20 cellular contexts compared by ENCODE assay signal in genomic region chr5:149177911-149178565, GRCh38. TPM values are rescaled to one million over a fixed set of nuclear protein-coding genes. Genes with fewer than 3 reads are reported as not detected.
A peak's percentile ranks its signal among the peaks of the same experiment; 100 is the strongest.
DNase-seq lines count a peak whose midpoint lies in the region; ATAC-seq, FAIRE-seq and TF ChIP-seq lines count a peak whose summit lies in the region.
"Had no signal": no experiment of that assay in that cellular context is flagged by ENCODE, and none has a peak within 500 bp of the region (broad histone marks: within the 10 kb centered on the region; RNA-seq: fewer than 3 reads in every experiment).

No MANE protein-coding gene starts in this region.

- no peaks in the 10 kb centered on the region for H3K23me2 ChIP-seq in H1 (ENCODE audit: low read depth, low read length)

- no peak overlapping the region for H2BK120ac ChIP-seq in H1 (replicated peaks; ENCODE audit: low read depth, low read length)

- WGBS in H1 (ENCODE audit: extremely low coverage in 1 of 2, insufficient coverage in 1 of 2, insufficient read length in 1 of 2, insufficient replicate concordance in 2 of 2, low coverage in 1 of 2, low lambda C conversion rate in 2 of 2, missing lambda C conversion rate in 1 of 2), 2 experiments = 73% methylated on average over 8 of the region's 8 CpGs; no CpG with 5 or more reads in 1 of the 2 experiments

- peak; percentile 70 for DNase-seq in DMS 273 (lab: John Stamatoyannopoulos, UW; ENCODE audit: unreplicated experiment)
- peak; percentile 16 for DNase-seq in NCI-H2107 (lab: John Stamatoyannopoulos, UW)
- DNase-seq in H1 (ENCODE audit: low read depth in 1 of 2, low spot score in 2 of 2) = no peak
- DNase-seq in left lobe of liver (ENCODE audit: low spot score) = no peak
- no peak for DNase-seq in superior temporal gyrus (ENCODE audit: extremely low spot score)
- DNase-seq in PC-9 = no peak
- DNase-seq in cortex of kidney (lab: John Stamatoyannopoulos, UW) = no peak
- DNase-seq in erythroblast (lab: John Stamatoyannopoulos, UW) = no peak
- DNase-seq: activated CD4-positive, alpha-beta T cell treated with anti-CD3 and anti-CD28 coated beads for 4 hours; CD4-positive, alpha-beta memory T cell; DND-41; mucosa of descending colon; NCI-H1436; NCI-H446; RPMI8226; stimulated activated CD4-positive, alpha-beta T cell treated with anti-CD3 and anti-CD28 coated beads, Interleukin-12 subunit alpha, Interleukin-12 subunit beta, amount 100 ng/mL, for 4 hours; T1000 had no signal

- no peak overlapping the region for H3K27ac ChIP-seq in H1 (ENCODE audit: low read depth, low read length)
- no peak overlapping the region for H3K27ac ChIP-seq in PC-9
- H3K27ac ChIP-seq: suprapubic skin had no signal

- H3K9me3 ChIP-seq in H1 (ENCODE audit: insufficient read depth in 2 of 2, low read depth in 1 of 2, low read length in 1 of 2) (no peaks in the 10 kb centered on the region), PC-9 (ENCODE audit: insufficient read depth, low read depth) (no peaks in the 10 kb centered on the region)
- H3K9me3 ChIP-seq: mucosa of descending colon, suprapubic skin had no signal

- H2AK5ac ChIP-seq in H1 (ENCODE audit: low read depth, low read length) = no peak overlapping the region

- intact Hi-C loops in PC-9 (cut with micrococcal nuclease; ENCODE audit: unreplicated experiment) = no loop called here

- CTCF ChIA-PET in H1 (lab: Charles Lee; ENCODE audit: partially characterized antibody) (no interaction called here), PC-9 (lab: Charles Lee) (no interaction called here)

- H3K23ac ChIP-seq in H1 (ENCODE audit: insufficient read length) = no peak overlapping the region

- no peaks in the 10 kb centered on the region for H3K79me2 ChIP-seq in H1 (ENCODE audit: control insufficient read depth in 1 of 2, insufficient read depth in 2 of 2, low read length in 2 of 2)
- peaks cover 63% of the 10 kb centered on the region for H3K79me2 ChIP-seq in PC-9 (ENCODE audit: low read depth)

- H2BK20ac ChIP-seq in H1 (ENCODE audit: low read length) = no peak overlapping the region

- BruUV-seq in PC-9 (replicated peaks; lab: Mats Ljungman, UMichigan) = no TSS peak

- POLR2A ChIA-PET in H1 (lab: Charles Lee; ENCODE audit: partially characterized antibody) = no interaction called here
- POLR2A ChIA-PET in PC-9 (lab: Charles Lee; ENCODE audit: unreplicated experiment) = no interaction called here

- no peak overlapping the region for H3K18ac ChIP-seq in H1 (ENCODE audit: extremely low read depth, low read length)

- H2AFZ ChIP-seq in H1 (ENCODE audit: low read length) = peak overlapping the region; percentile 49; the same call in 1 of the 2 replicates
- H2AFZ ChIP-seq in PC-9 = no peak overlapping the region

- TF ChIP-seq EP300 in H1 (IDR thresholded peaks at IDR 0.05; ENCODE audit: borderline replicate concordance in 1 of 2, low read depth in 2 of 2, low read length in 2 of 2) = no peak

- H3K4me1 ChIP-seq in H1 (replicated peaks in 1 of 4; ENCODE audit: control insufficient read depth in 3 of 4, insufficient read depth in 4 of 4, low read length in 3 of 4) (peaks cover 0 to 5% (median 1%) of the 10 kb centered on the region in 4 experiments; a peak in 1 of 7 replicates), PC-9 (replicated peaks; ENCODE audit: insufficient read depth) (peaks cover 4% of the 10 kb centered on the region)

- H3K14ac ChIP-seq in H1 (ENCODE audit: insufficient read length) = no peak overlapping the region

- H4K91ac ChIP-seq in H1 (replicated peaks; ENCODE audit: insufficient read length, low read length) = no peak overlapping the region

- no peak overlapping the region for H3K56ac ChIP-seq in H1 (replicated peaks; ENCODE audit: insufficient read length, low read depth, low read length)

- TF ChIP-seq CTCF in H1 (IDR thresholded peaks at IDR 0.05; ENCODE audit: control extremely low read depth in 1 of 3, insufficient read depth in 1 of 3, low read depth in 1 of 3, low read length in 3 of 3) = no peak
- TF ChIP-seq CTCF in PC-9 (conservative IDR thresholded peaks at IDR 0.05) = no peak

- peaks cover 5% of the 10 kb centered on the region; the same call in 1 of the 2 replicates for H3F3A ChIP-seq in PC-9 (ENCODE audit: insufficient read depth, low read depth)

- TF ChIP-seq POLR2A in H1 (IDR thresholded peaks at IDR 0.05; ENCODE audit: control extremely low read depth in 1 of 2, low read depth in 2 of 2, low read length in 2 of 2) (no peak), erythroblast (IDR thresholded peaks at IDR 0.05; ENCODE audit: low read length) (no peak)

- no peak overlapping the region for H3K4me3 ChIP-seq in H1 (ENCODE audit: extremely low read depth in 1 of 4, insufficient read depth in 2 of 4, low read depth in 3 of 4, low read length in 4 of 4)
- no peak overlapping the region for H3K4me3 ChIP-seq in PC-9
- H3K4me3 ChIP-seq: mucosa of descending colon, suprapubic skin had no signal

- no peak overlapping the region for H2BK15ac ChIP-seq in H1 (ENCODE audit: low read length)

- ATAC-seq in left lobe of liver = peak; percentile 10
- ATAC-seq: mucosa of descending colon had no signal

- H4K20me1 ChIP-seq in H1 (replicated peaks in 1 of 2; ENCODE audit: control insufficient read depth in 1 of 2, insufficient read depth in 2 of 2, low read length in 2 of 2) (no peaks in the 10 kb centered on the region), PC-9 (ENCODE audit: insufficient read depth) (no peaks in the 10 kb centered on the region)

- no peak for FAIRE-seq in H1 (lab: Jason Lieb, UNC)
- FAIRE-seq: endothelial cell of umbilical vein, frontal cortex had no signal

- H3K36me3 ChIP-seq in H1 (ENCODE audit: control insufficient read depth in 2 of 4, insufficient read depth in 4 of 4, low read length in 3 of 4) (no peaks in the 10 kb centered on the region), PC-9 (ENCODE audit: low read depth) (0 out of 2 replicates have a peak, but pooled peaks cover under 1% of the 10 kb centered on the region)
- H3K36me3 ChIP-seq: suprapubic skin had no signal

- no peaks in the 10 kb centered on the region for H3K9me2 ChIP-seq in PC-9 (ENCODE audit: insufficient read depth)

- H3K79me1 ChIP-seq in H1 (ENCODE audit: low read depth, low read length) = no peaks in the 10 kb centered on the region

- no peak for TF ChIP-seq RAD21 in H1 (IDR thresholded peaks at IDR 0.05 in 1 of 2, conservative IDR thresholded peaks at IDR 0.05 in 1 of 2; ENCODE audit: low read depth in 2 of 2, low read length in 2 of 2)

- H4K5ac ChIP-seq in H1 (ENCODE audit: insufficient read length, low read depth, low read length) = no peak overlapping the region

- no peak overlapping the region for H4K8ac ChIP-seq in H1 (ENCODE audit: extremely low read depth, insufficient read depth, low read length)

- H2BK5ac ChIP-seq in H1 (ENCODE audit: low read depth, low read length) = no peak overlapping the region

- no peak overlapping the region for H3K4me2 ChIP-seq in H1 (ENCODE audit: insufficient read depth in 1 of 2, low read depth in 2 of 2, low read length in 2 of 2)
- no peak overlapping the region for H3K4me2 ChIP-seq in PC-9

- H3K27me3 ChIP-seq in H1 (replicated peaks in 1 of 4; ENCODE audit: control insufficient read depth in 3 of 4, extremely low read depth in 1 of 4, insufficient read depth in 3 of 4, low read length in 3 of 4) = peaks cover 0 to 2% (median 0%) of the 10 kb centered on the region in 4 experiments; a peak in 1 of 7 replicates
- H3K27me3 ChIP-seq in PC-9 (ENCODE audit: insufficient read depth, low read depth) = no peaks in the 10 kb centered on the region
- H3K27me3 ChIP-seq: suprapubic skin had no signal

- no peak overlapping the region for H2BK12ac ChIP-seq in H1 (ENCODE audit: low read depth, low read length)

- no peak overlapping the region for H3K4ac ChIP-seq in H1 (replicated peaks; ENCODE audit: insufficient read length, low read depth, low read length)

- no peak overlapping the region for H3K9ac ChIP-seq in H1 (replicated peaks in 1 of 4; ENCODE audit: extremely low read depth in 1 of 4, low read depth in 3 of 4, low read length in 3 of 4)

TF ChIP-seq in H1, 55 proteins besides CTCF, POLR2A, EP300 and RAD21 (continues in another document):
- TF ChIP-seq POU5F1 (IDR thresholded peaks at IDR 0.05; ENCODE audit: low read depth, low read length) (no peak), TEAD4 (IDR thresholded peaks at IDR 0.05; ENCODE audit: low read depth, low read length) (no peak), CHD1 (IDR thresholded peaks at IDR 0.05; ENCODE audit: low read depth, low read length) (no peak), MAFK (IDR thresholded peaks at IDR 0.05; ENCODE audit: low read depth, low read length) (no peak)

RNA-seq across cellular contexts. Expression of gene ABLIM3, which starts 36.7 kb away (rescaled TPM):
- total RNA-seq in H1 (2021; fragmentation: NEBNext Ultra II Directional; extraction: Animal tissue kit (Norgen Biotek cat#: 25700)) = 0.56 and 0.69 TPM in 2 replicates
- 0.36 and 0.38 TPM in 2 replicates for polyA plus RNA-seq in H1 (2011; rRNA removed)
- polyA plus RNA-seq in H1 (2011; cell fraction: cytosol; rRNA removed) = 0.44 TPM
- 0.76 TPM for polyA plus RNA-seq in H1 (2011; cell fraction: nucleus; rRNA removed)
- polyA plus RNA-seq in H1 (2012, experiment 1 of 2) = 0.25 to 0.72 TPM (median 0.42 TPM) in 4 replicates
- 0.16 TPM for polyA plus RNA-seq in H1 (2012, experiment 2 of 2)
- 0.51 TPM for polyA plus RNA-seq in H1 (2013, experiment 1 of 2)
- 0.39 TPM for polyA plus RNA-seq in H1 (2013, experiment 2 of 2)
- polyA minus RNA-seq in H1 (2011; rRNA and poly(A)+ RNA removed) = 0.41 and 0.91 TPM in 2 replicates
- not detected for polyA minus RNA-seq in H1 (2011; cell fraction: cytosol; rRNA and poly(A)+ RNA removed)
- 1.00 TPM for polyA minus RNA-seq in H1 (2011; cell fraction: nucleus; rRNA and poly(A)+ RNA removed)
- total RNA-seq in left lobe of liver (87.7 TPM), PC-9 (2021) (101 and 111 TPM in 2 replicates)
- total RNA-seq: CD4-positive, alpha-beta memory T cell had no signal
- polyA plus RNA-seq: CD4-positive, alpha-beta memory T cell had no signal

Comparison
In these comparisons a context has a peak if more than half of its experiments do, and no peak if none do; other contexts are left out.
1. DNase-seq: peak in DMS 273 (single experiment) and NCI-H2107 (single experiment); none in H1 (0 of 2), left lobe of liver (single experiment), superior temporal gyrus (single experiment), PC-9 (0 of 2), cortex of kidney (single experiment) and erythroblast (0 of 2).
2. RNA of gene ABLIM3, which starts 36.7 kb away (total RNA-seq): 101 to 111 TPM in PC-9 and 87.7 TPM in left lobe of liver (single experiment); 0.56 to 0.69 TPM in H1; every median in the first group is over 10 times any median in the second.